Comparison of ENCODE assay signal across 1 cellular context in the genomic region with DNA sequence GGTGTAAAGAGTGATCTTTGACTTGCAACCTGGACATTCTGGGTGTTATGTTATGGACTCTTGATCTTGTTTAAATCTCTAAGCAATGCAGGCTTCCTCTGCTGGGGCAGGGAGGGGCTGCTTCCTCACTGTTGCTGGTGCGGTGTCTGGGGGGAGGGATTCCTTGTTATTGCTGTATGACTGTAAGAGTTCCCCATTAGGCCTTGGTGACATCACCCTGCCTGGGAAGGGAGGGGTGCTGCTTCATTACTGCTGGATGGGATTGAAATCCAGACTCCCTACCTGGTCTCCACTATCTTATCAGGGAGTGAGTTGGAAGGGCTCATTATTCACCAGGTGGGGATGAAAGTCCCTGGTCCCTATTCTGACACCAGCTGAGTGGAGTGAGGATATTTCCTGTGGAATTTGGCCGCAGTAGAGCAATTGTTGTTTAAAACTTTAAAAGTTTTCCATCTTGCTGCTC.
TF ChIP-seq lines count a peak whose summit lies in the region.

No MANE protein-coding gene starts in this region.

TF ChIP-seq in IMR-90, 13 proteins besides CTCF, POLR2A, EP300 and RAD21 (continued from another document):
- TF ChIP-seq FOS (IDR thresholded peaks at IDR 0.05; ENCODE audit: low read depth, low read length), result no peak
